ENCODE assay signal across 16 cellular contexts in genomic region chr9:104879555-104880318, GRCh38. TPM values are rescaled to one million over a fixed set of nuclear protein-coding genes. Genes with fewer than 3 reads are reported as not detected.
DNase-seq lines count a peak whose midpoint lies in the region; ATAC-seq, FAIRE-seq and TF ChIP-seq lines count a peak whose summit lies in the region.
"Had no signal": no experiment of that assay in that cellular context is flagged by ENCODE, and none has a peak within 500 bp of the region (broad histone marks: within the 10 kb centered on the region; RNA-seq: fewer than 3 reads in every experiment).

No MANE protein-coding gene starts in this region.

- peaks cover 6% of the 10 kb centered on the region for H3K4me1 ChIP-seq in ovary (ENCODE audit: insufficient read depth)
- H3K4me1 ChIP-seq in MM.1S (ENCODE audit: low read length): no peaks in the 10 kb centered on the region
- no peaks in the 10 kb centered on the region for H3K4me1 ChIP-seq in testis
- H3K4me1 ChIP-seq: A549 had no signal

- H3K4me2 ChIP-seq in MM.1S (ENCODE audit: low read depth, low read length): no peak overlapping the region
- H3K4me2 ChIP-seq: A549 had no signal

- no peak overlapping the region for H3K9ac ChIP-seq in MM.1S (ENCODE audit: low read length)

- H3K9me2 ChIP-seq in MM.1S (replicated peaks; ENCODE audit: insufficient read depth, low read length): no peaks in the 10 kb centered on the region

- peak; percentile 18 for TF ChIP-seq EP300 in ovary (IDR thresholded peaks at IDR 0.05)

- intact Hi-C loops in Right ventricle myocardium superior (cut with DNase I) (no loop called here), ovary (cut with DNase I) (no loop called here), testis (cut with DNase I; ENCODE audit: low total_unique reads) (no loop called here)

- H3F3A ChIP-seq in MM.1S (ENCODE audit: insufficient read depth, low read length): no peaks in the 10 kb centered on the region

- H3K9me3 ChIP-seq in ovary (no peaks in the 10 kb centered on the region), MM.1S (replicated peaks; ENCODE audit: insufficient read depth, low read length) (no peaks in the 10 kb centered on the region), testis (no peaks in the 10 kb centered on the region)
- H3K9me3 ChIP-seq: A549, mucosa of descending colon, right lobe of liver had no signal

- in situ Hi-C loops in astrocyte of the spinal cord (cut with HindIII; ENCODE audit: low sequenced_read_pairs): no loop called here

- no peaks in the 10 kb centered on the region for H4K20me1 ChIP-seq in MM.1S (ENCODE audit: insufficient read depth, low read length)

- H3K79me2 ChIP-seq in MM.1S (ENCODE audit: low read length): no peaks in the 10 kb centered on the region

- peak overlapping the region in 1 of 2 donors; percentile 59 for H3K27ac ChIP-seq in ovary
- H3K27ac ChIP-seq in MM.1S (ENCODE audit: low read length): no peak overlapping the region
- H3K27ac ChIP-seq in testis: no peak overlapping the region
- H3K27ac ChIP-seq: A549 had no signal

- H3K36me3 ChIP-seq in ovary: no peaks in the 10 kb centered on the region
- H3K36me3 ChIP-seq in MM.1S (replicated peaks; ENCODE audit: insufficient read depth, low read length): no peaks in the 10 kb centered on the region
- no peaks in the 10 kb centered on the region for H3K36me3 ChIP-seq in testis (ENCODE audit: low read depth, missing control alignments)

- TF ChIP-seq POLR2A in ovary (IDR thresholded peaks at IDR 0.05) (no peak), testis (IDR thresholded peaks at IDR 0.05) (no peak), GM12892 (IDR thresholded peaks at IDR 0.05; ENCODE audit: low read depth, low read length) (no peak)

- TF ChIP-seq CTCF in astrocyte of the spinal cord (IDR thresholded peaks at IDR 0.05; ENCODE audit: low read depth, low read length) (no peak), ovary (IDR thresholded peaks at IDR 0.05) (no peak), MM.1S (IDR thresholded peaks at IDR 0.05; ENCODE audit: low read length) (no peak), testis (IDR thresholded peaks at IDR 0.05) (no peak)

- ATAC-seq in Right ventricle myocardium superior (ENCODE audit: poor library complexity) (peak; percentile 51), GM21576 (IDR thresholded peaks at IDR 0.05; ENCODE audit: unreplicated experiment) (no peak)
- ATAC-seq: A549, mucosa of descending colon had no signal

- peak; percentile 52 for DNase-seq in AG08395 (ENCODE audit: low spot score)
- peak; percentile 58 for DNase-seq in astrocyte of the spinal cord (ENCODE audit: low read depth, low spot score)
- no peak for DNase-seq in Right ventricle myocardium superior
- DNase-seq in ovary: no peak
- DNase-seq in MM.1S: no peak
- DNase-seq in testis: no peak
- no peak for DNase-seq in GM12892 (ENCODE audit: insufficient read length)
- DNase-seq: activated effector memory CD4-positive, alpha-beta T cell treated with anti-CD3 and anti-CD28 coated beads, Interleukin-2, amount 50 U/mL, for 16 hours; DMS79 treated with DMSO at 0.1 percent for 48 hours; hypothalamus; mucosa of descending colon; NCI-H2081; NK-92 treated with Interleukin-12 subunit alpha and Interleukin-12 subunit beta, amount 100 ng/mL, for 24 hours; right lobe of liver had no signal

- FAIRE-seq in GM12892 (lab: Jason Lieb, UNC): no peak
- FAIRE-seq: A549 had no signal

- H3K4me3 ChIP-seq in astrocyte of the spinal cord (ENCODE audit: low read depth, low read length) (no peak overlapping the region), ovary (no peak overlapping the region), MM.1S (ENCODE audit: low read length) (no peak overlapping the region), testis (no peak overlapping the region)
- H3K4me3 ChIP-seq: A549, mucosa of descending colon, right lobe of liver had no signal

- H2AFZ ChIP-seq in MM.1S (ENCODE audit: low read length): no peak overlapping the region

- H3K27me3 ChIP-seq in ovary (no peaks in the 10 kb centered on the region), MM.1S (replicated peaks; ENCODE audit: insufficient read depth, low read length) (no peaks in the 10 kb centered on the region), testis (no peaks in the 10 kb centered on the region)
- H3K27me3 ChIP-seq: right lobe of liver had no signal

- WGBS in ovary, 3 donors: 42 to 52% (median 45%) methylated on average over 6 of the region's 6 CpGs
- WGBS in testis, 2 donors: 70 to 71% methylated on average over 6 of the region's 6 CpGs

RNA-seq across cellular contexts. Expression of gene ABCA1, which starts 48.2 kb away (rescaled TPM):
- total RNA-seq in Right ventricle myocardium superior (12.1 TPM), ovary (10 to 100 TPM in 6 of 7 donors, 1 to 10 TPM in 1; 7.9 to 24.5 (median 19.4) TPM), testis (10 to 100 TPM; 42.0 to 57.9 TPM)
- polyA plus RNA-seq in ovary (10 to 100 TPM in 1 of 2 donors, 1 to 10 TPM in 1; 7.4 to 12.9 TPM), testis (ENCODE audit: insufficient read depth, low read depth, low replicate concordance) (8.5 TPM)
- 0.06 TPM for polyA plus RNA-seq in GM12892 (2012; ENCODE audit: missing spikeins)

Comparison
In these comparisons a context has a peak if more than half of its experiments do, and no peak if none do; other contexts are left out.
1. DNase-seq: peak in AG08395 (single experiment) and astrocyte of the spinal cord (single experiment); none in Right ventricle myocardium superior (single experiment), ovary (0 of 5), MM.1S (single experiment), testis (single experiment) and GM12892 (single experiment).